In the genomic region with DNA sequence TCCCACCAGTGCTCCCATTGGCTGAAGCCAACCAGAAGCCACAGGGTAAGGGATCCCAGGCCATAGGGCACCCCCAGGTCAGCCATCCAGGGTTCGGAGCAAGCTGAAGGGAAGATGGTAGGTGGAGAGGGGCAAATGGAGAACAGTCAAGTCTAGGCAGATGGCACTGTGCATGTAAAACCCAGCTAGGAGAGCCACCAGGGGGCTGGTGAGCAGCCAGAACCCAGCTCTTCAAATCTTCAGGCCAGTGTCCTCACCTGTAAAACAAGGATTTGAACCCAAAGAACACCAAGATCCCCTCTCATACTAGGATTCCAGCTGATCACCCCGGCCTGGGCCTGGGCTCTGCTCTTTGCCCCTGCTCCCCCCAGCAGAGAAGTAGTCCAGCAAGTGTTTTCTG, we compare ENCODE assay signal across 1 cellular context.
TF ChIP-seq lines count a peak whose summit lies in the region.

No MANE protein-coding gene starts in this region.

TF ChIP-seq in A549, 52 proteins besides CTCF, POLR2A, EP300 and RAD21:
- TF ChIP-seq FOSL2 (IDR thresholded peaks at IDR 0.05) = no peak
- no peak for TF ChIP-seq FOSL2 (CRISPR knock-in tag; IDR thresholded peaks at IDR 0.05)
- TF ChIP-seq NPAS2 (CRISPR knock-in tag; IDR thresholded peaks at IDR 0.05; ENCODE audit: borderline replicate concordance) = no peak
- TF ChIP-seq EHMT2 (IDR thresholded peaks at IDR 0.05; ENCODE audit: low read depth) = 0 out of 2 replicates have a peak, but pooled peaks have one; percentile 57
